In the genomic region with DNA sequence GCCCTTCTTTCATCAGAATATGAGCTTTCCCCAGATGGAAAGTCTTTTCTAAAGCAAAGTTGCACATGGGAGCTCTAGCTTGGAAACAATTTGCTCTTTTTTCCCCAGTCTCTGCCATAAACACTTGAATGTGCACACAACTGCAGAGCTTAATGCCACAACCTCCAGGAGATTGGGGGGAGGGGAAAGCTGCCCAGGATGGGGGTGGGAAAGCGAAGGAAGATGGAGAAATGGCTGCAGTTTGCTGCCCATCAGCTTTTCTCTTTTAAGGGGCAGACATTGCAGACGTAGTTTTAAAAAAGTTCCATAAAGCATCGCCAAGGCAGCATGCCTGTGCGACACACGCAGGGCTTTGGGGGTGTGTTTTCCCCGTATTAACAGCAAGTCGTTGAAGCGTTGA, we compare ENCODE assay signal across 14 cellular contexts. TPM values are rescaled to one million over a fixed set of nuclear protein-coding genes. Genes with fewer than 3 reads are reported as not detected.
A peak's percentile ranks its signal among the peaks of the same experiment; 100 is the strongest.
DNase-seq lines count a peak whose midpoint lies in the region; ATAC-seq and TF ChIP-seq lines count a peak whose summit lies in the region.
"Had no signal": no experiment of that assay in that cellular context is flagged by ENCODE, and none has a peak within 500 bp of the region (broad histone marks: within the 10 kb centered on the region; RNA-seq: fewer than 3 reads in every experiment).

No MANE protein-coding gene starts in this region.

- no peaks in the 10 kb centered on the region for H3K36me3 ChIP-seq in mucosa of rectum (ENCODE audit: control insufficient read depth in 2 of 2, insufficient read depth in 2 of 2, low read length in 2 of 2)
- H3K36me3 ChIP-seq in CD8-positive, alpha-beta T cell (ENCODE audit: insufficient read depth, low read length): no peaks in the 10 kb centered on the region

- peaks cover 57% of the 10 kb centered on the region for H3K4me1 Mint-ChIP-seq in type B pancreatic cell (ENCODE audit: unreplicated experiment)
- H3K4me1 Mint-ChIP-seq in activated naive CD8-positive, alpha-beta T cell treated with anti-CD3 and anti-CD28 coated beads for 36 hours: peaks cover 22% of the 10 kb centered on the region
- H3K4me1 Mint-ChIP-seq in CD8-positive, alpha-beta T cell (ENCODE audit: low read depth): peaks cover 33% of the 10 kb centered on the region

- H3K36me3 Mint-ChIP-seq in type B pancreatic cell: peaks cover 15% of the 10 kb centered on the region
- H3K36me3 Mint-ChIP-seq in activated naive CD8-positive, alpha-beta T cell treated with anti-CD3 and anti-CD28 coated beads for 36 hours: no peaks in the 10 kb centered on the region
- peaks cover 20% of the 10 kb centered on the region for H3K36me3 Mint-ChIP-seq in CD8-positive, alpha-beta T cell

- TF ChIP-seq CTCF in dorsolateral prefrontal cortex (IDR thresholded peaks at IDR 0.05 in 54 of 56, conservative IDR thresholded peaks at IDR 0.05 in 2 of 56; ENCODE audit: low read depth in 1 of 56, partially characterized antibody in 56 of 56): no peak
- no peak for TF ChIP-seq CTCF in type B pancreatic cell (conservative IDR thresholded peaks at IDR 0.05)
- no peak for TF ChIP-seq CTCF in CD8-positive, alpha-beta T cell (IDR thresholded peaks at IDR 0.05)

- peaks cover 0 to 9% (median 0%) of the 10 kb centered on the region in 45 donors for H3K27me3 ChIP-seq in dorsolateral prefrontal cortex
- peaks cover 7 to 19% of the 10 kb centered on the region in 2 donors for H3K27me3 ChIP-seq in mucosa of rectum (ENCODE audit: control insufficient read depth in 2 of 2, insufficient read depth in 2 of 2, low read length in 2 of 2)
- H3K27me3 ChIP-seq in CD8-positive, alpha-beta T cell (ENCODE audit: insufficient read depth, low read length): no peaks in the 10 kb centered on the region

- intact Hi-C loops in dorsolateral prefrontal cortex (cut with DNase I): no loop called here
- intact Hi-C loops in CD8-positive, alpha-beta T cell (cut with DNase I, micrococcal nuclease): no loop called here

- H3K27ac ChIP-seq in dorsolateral prefrontal cortex (peak overlapping the region in 9 of 59 donors; percentile 9 to 86 (median 46)), mucosa of rectum (ENCODE audit: low read depth in 2 of 2, low read length in 2 of 2) (peak overlapping the region; percentile 61 to 62)
- H3K27ac ChIP-seq in CD8-positive, alpha-beta T cell (ENCODE audit: low read depth, low read length): no peak overlapping the region

- H3K9me3 Mint-ChIP-seq in type B pancreatic cell: no peaks in the 10 kb centered on the region
- no peaks in the 10 kb centered on the region for H3K9me3 Mint-ChIP-seq in activated naive CD8-positive, alpha-beta T cell treated with anti-CD3 and anti-CD28 coated beads for 36 hours
- H3K9me3 Mint-ChIP-seq in CD8-positive, alpha-beta T cell: no peaks in the 10 kb centered on the region

- H3K27ac Mint-ChIP-seq in type B pancreatic cell: peak overlapping the region; percentile 24
- H3K27ac Mint-ChIP-seq in activated naive CD8-positive, alpha-beta T cell treated with anti-CD3 and anti-CD28 coated beads for 36 hours: no peak overlapping the region
- no peak overlapping the region for H3K27ac Mint-ChIP-seq in CD8-positive, alpha-beta T cell

- H3K4me3 Mint-ChIP-seq in type B pancreatic cell: peak overlapping the region; percentile 92
- H3K4me3 Mint-ChIP-seq in activated naive CD8-positive, alpha-beta T cell treated with anti-CD3 and anti-CD28 coated beads for 36 hours: no peak overlapping the region
- no peak overlapping the region for H3K4me3 Mint-ChIP-seq in CD8-positive, alpha-beta T cell

- no peaks in the 10 kb centered on the region for H3K9me3 ChIP-seq in mucosa of rectum (ENCODE audit: control insufficient read depth in 2 of 2, low read length in 2 of 2)
- H3K9me3 ChIP-seq in CD8-positive, alpha-beta T cell (ENCODE audit: low read length): no peaks in the 10 kb centered on the region

- H3K27me3 Mint-ChIP-seq in type B pancreatic cell: peaks cover 26% of the 10 kb centered on the region
- H3K27me3 Mint-ChIP-seq in activated naive CD8-positive, alpha-beta T cell treated with anti-CD3 and anti-CD28 coated beads for 36 hours: no peaks in the 10 kb centered on the region
- no peaks in the 10 kb centered on the region for H3K27me3 Mint-ChIP-seq in CD8-positive, alpha-beta T cell (ENCODE audit: low read depth)

- ATAC-seq in CD8-positive, alpha-beta T cell: no peak

- H3K4me1 ChIP-seq in mucosa of rectum (ENCODE audit: control insufficient read depth in 2 of 2, insufficient read depth in 2 of 2, low read length in 2 of 2): peaks cover 0 to 5% of the 10 kb centered on the region in 2 donors
- peaks cover 15% of the 10 kb centered on the region for H3K4me1 ChIP-seq in CD8-positive, alpha-beta T cell (ENCODE audit: insufficient read depth, low read length)

- POLR2A ChIA-PET in CD8-positive, alpha-beta T cell (lab: Charles Lee): interaction anchor here (0.7 kb wide), 1 partner anchor 45 kb away, joined by 3 read pairs; no protein-coding TSS in a partner anchor

- DNase-seq in NCI-H524 (lab: John Stamatoyannopoulos, UW) (peak; percentile 3 to 15), NCI-H524 treated with DMSO at 0.1 percent for 48 hours (lab: John Stamatoyannopoulos, UW) (no peak), dorsolateral prefrontal cortex (no peak), type B pancreatic cell (ENCODE audit: extremely low spot score, unreplicated experiment) (no peak), NCI-H226 (no peak)
- DNase-seq in activated naive CD8-positive, alpha-beta T cell treated with anti-CD3 and anti-CD28 coated beads for 36 hours: no peak
- no peak for DNase-seq in CD8-positive, alpha-beta T cell
- DNase-seq: activated CD4-positive, alpha-beta T cell treated with anti-CD3 and anti-CD28 coated beads, Interleukin-2, amount 50 U/mL, for 4 hours; midbrain; NCI-H2107; SHP77 treated with DMSO at 0.1 percent for 48 hours; substantia nigra had no signal

- H3K9ac ChIP-seq in mucosa of rectum (ENCODE audit: low read depth in 1 of 2, low read length in 2 of 2): peak overlapping the region; percentile 36 to 44

- H3K4me3 ChIP-seq in dorsolateral prefrontal cortex (peak overlapping the region in 54 of 59 donors; percentile 11 to 73 (median 54)), mucosa of rectum (ENCODE audit: low read length in 2 of 2) (peak overlapping the region; percentile 31 to 73)
- H3K4me3 ChIP-seq in CD8-positive, alpha-beta T cell (ENCODE audit: low read depth, low read length): no peak overlapping the region

- CTCF ChIA-PET in CD8-positive, alpha-beta T cell (lab: Charles Lee): interaction anchor here (1.1 to 7.3 kb wide), 10 partner anchors 9 to 514 kb away, joined by 3 to 323 read pairs (median 13); a partner anchor contains a TSS

RNA-seq across cellular contexts. Expression of a gene that starts 1.5 kb away (rescaled TPM):
- total RNA-seq in dorsolateral prefrontal cortex (10 to 100 TPM in 79 of 120 experiments, 1 to 10 TPM in 41; 4.7 to 29.3 (median 11.7) TPM), type B pancreatic cell (ENCODE audit: low replicate concordance) (43.6 and 44.6 TPM in 2 replicates)
- total RNA-seq in activated naive CD8-positive, alpha-beta T cell treated with anti-CD3 and anti-CD28 coated beads for 36 hours: 1 to 10 TPM; 1.3 to 1.5 TPM
- total RNA-seq in CD8-positive, alpha-beta T cell: 1 to 10 TPM in 1 of 2 experiments, under 1 TPM in 1; 0.50 to 2.0 TPM
- total RNA-seq: fibroblast of villous mesenchyme had no signal

Comparison
In these comparisons a context has a peak if more than half of its experiments do, and no peak if none do; other contexts are left out.
1. DNase-seq: peak in NCI-H524 (2 of 2); none in NCI-H524 treated with DMSO at 0.1 percent for 48 hours (single experiment), dorsolateral prefrontal cortex (0 of 10), type B pancreatic cell (single experiment), NCI-H226 (single experiment), activated naive CD8-positive, alpha-beta T cell treated with anti-CD3 and anti-CD28 coated beads for 36 hours (single experiment) and CD8-positive, alpha-beta T cell (0 of 7).